1 cellular context compared by ENCODE assay signal in genomic region chr5:113510836-113511451, GRCh38.
TF ChIP-seq lines count a peak whose summit lies in the region.

No MANE protein-coding gene starts in this region.

TF ChIP-seq in H1, 55 proteins besides CTCF, POLR2A, EP300 and RAD21:
- TF ChIP-seq CHD2 (IDR thresholded peaks at IDR 0.05; ENCODE audit: low read length) = no peak
- no peak for TF ChIP-seq ATF2 (IDR thresholded peaks at IDR 0.05; ENCODE audit: low read length)
- TF ChIP-seq RXRA (IDR thresholded peaks at IDR 0.05; ENCODE audit: insufficient read depth, low read depth, low read length) = no peak
- TF ChIP-seq ZNF274 (IDR thresholded peaks at IDR 0.05; ENCODE audit: borderline replicate concordance, extremely low read depth, low read length) = no peak
- TF ChIP-seq SP2 (IDR thresholded peaks at IDR 0.05; ENCODE audit: low read length) = no peak
- TF ChIP-seq TEAD4 (IDR thresholded peaks at IDR 0.05; ENCODE audit: low read depth, low read length) = no peak
- no peak for TF ChIP-seq BACH1 (IDR thresholded peaks at IDR 0.05; ENCODE audit: low read length)
- no peak for TF ChIP-seq TAF1 (IDR thresholded peaks at IDR 0.05; ENCODE audit: low read depth, low read length)
- TF ChIP-seq TAF7 (optimal IDR thresholded peaks at IDR 0.05; ENCODE audit: borderline replicate concordance, low read depth, low read length) = no peak
